Comparison of ENCODE assay signal across 8 cellular contexts in genomic region chr1:114979278-114979891, GRCh38. TPM values are rescaled to one million over a fixed set of nuclear protein-coding genes. Genes with fewer than 3 reads are reported as not detected.
DNase-seq lines count a peak whose midpoint lies in the region; ATAC-seq and TF ChIP-seq lines count a peak whose summit lies in the region.

No MANE protein-coding gene starts in this region.

- no peaks in the 10 kb centered on the region for H4K20me1 ChIP-seq in GM23248 (ENCODE audit: insufficient read depth)

- H3K4me3 ChIP-seq in BJ (ENCODE audit: low read depth, low read length), result no peak overlapping the region
- H3K4me3 ChIP-seq in GM23248, result no peak overlapping the region
- H3K4me3 ChIP-seq in effector memory CD4-positive, alpha-beta T cell (ENCODE audit: insufficient read depth, low read depth, low read length, poor library complexity, severe bottlenecking), result no peak overlapping the region

- H3K79me2 ChIP-seq in GM23248 (ENCODE audit: insufficient read depth), result no peaks in the 10 kb centered on the region

- no peak for ATAC-seq in HG02759 (IDR thresholded peaks at IDR 0.05; ENCODE audit: unreplicated experiment)

- CTCF ChIA-PET in BJ (lab: Yijun Ruan, JAX), result interaction anchor here (0.7 to 2.2 kb wide), 8 partner anchors 9 to 490 kb away, joined by 3 to 38 read pairs (median 3); no protein-coding TSS in a partner anchor

- TF ChIP-seq CTCF in BJ (IDR thresholded peaks at IDR 0.05; ENCODE audit: insufficient read depth, low read depth, low read length), result peak; percentile 62

- H3F3A ChIP-seq in GM23248 (ENCODE audit: insufficient read depth), result no peaks in the 10 kb centered on the region

- DNase-seq in BJ (ENCODE audit: low read depth), result no peak
- DNase-seq in GM23248, result peak; percentile 47
- DNase-seq in NCI-H446 treated with DMSO at 0.1 percent for 48 hours (lab: John Stamatoyannopoulos, UW), result peak; percentile 9
- DNase-seq in activated CD4-positive, alpha-beta T cell treated with anti-CD3 and anti-CD28 coated beads, Interleukin-2, amount 50 U/mL, for 48 hours, result peak; percentile 71 to 75
- peak; percentile 29 to 59 (median 35) for DNase-seq in effector memory CD4-positive, alpha-beta T cell
- DNase-seq in midbrain (lab: John Stamatoyannopoulos, UW), result peak; percentile 47
- peak; percentile 47 for DNase-seq in stimulated activated CD8-positive, alpha-beta memory T cell treated with anti-CD3 and anti-CD28 coated beads, Interleukin-4, amount 100 ng/mL, for 24 hours (ENCODE audit: low read depth)

- H3K27me3 ChIP-seq in BJ (ENCODE audit: control insufficient read depth, insufficient read depth, low read length) (peaks cover 3% of the 10 kb centered on the region; the same call in 1 of the 2 replicates), GM23248 (replicated peaks; ENCODE audit: insufficient read depth) (no peaks in the 10 kb centered on the region)
- H3K27me3 ChIP-seq in effector memory CD4-positive, alpha-beta T cell (replicated peaks; ENCODE audit: control insufficient read depth, insufficient read depth, low read length, poor library complexity, severe bottlenecking), result no peaks in the 10 kb centered on the region

- POLR2A ChIA-PET in BJ (lab: Charles Lee), result no interaction called here

- WGBS in GM23248 (ENCODE audit: low coverage in 1 of 2, low lambda C conversion rate in 2 of 2, missing lambda C conversion rate in 2 of 2), 2 experiments, result 28 to 30% methylated on average over 4 of the region's 4 CpGs

- H3K27ac ChIP-seq in GM23248, result no peak overlapping the region
- H3K27ac ChIP-seq in effector memory CD4-positive, alpha-beta T cell (ENCODE audit: insufficient read depth, low read length, poor library complexity, severe bottlenecking), result no peak overlapping the region

- H3K9me3 ChIP-seq in GM23248 (ENCODE audit: low read depth), result no peaks in the 10 kb centered on the region
- no peaks in the 10 kb centered on the region for H3K9me3 ChIP-seq in effector memory CD4-positive, alpha-beta T cell (ENCODE audit: control insufficient read depth, low read length)

- H3K4me1 ChIP-seq in GM23248 (ENCODE audit: insufficient read depth), result no peaks in the 10 kb centered on the region
- no peaks in the 10 kb centered on the region for H3K4me1 ChIP-seq in effector memory CD4-positive, alpha-beta T cell (ENCODE audit: control insufficient read depth, insufficient read depth, low read length, poor library complexity, severe bottlenecking)

- no peak overlapping the region for H3K9ac ChIP-seq in GM23248

- in situ Hi-C loops in GM23248 (cut with MboI), result loop anchor here (10.0 kb wide), 2 partner anchors 135 to 625 kb away; no protein-coding TSS in a partner anchor

- H2AFZ ChIP-seq in GM23248, result no peak overlapping the region

- H3K36me3 ChIP-seq in BJ (ENCODE audit: control insufficient read depth, insufficient read depth, low read length) (no peaks in the 10 kb centered on the region), GM23248 (ENCODE audit: low read depth) (no peaks in the 10 kb centered on the region)
- H3K36me3 ChIP-seq in effector memory CD4-positive, alpha-beta T cell (ENCODE audit: control insufficient read depth, insufficient read depth, low read length), result no peaks in the 10 kb centered on the region

- no peak overlapping the region for H3K4me2 ChIP-seq in GM23248 (ENCODE audit: unreplicated experiment)

- H3K9me2 ChIP-seq in GM23248 (ENCODE audit: insufficient read depth), result no peaks in the 10 kb centered on the region

RNA-seq across cellular contexts. Expression of gene TSHB, which starts 50.2 kb away (rescaled TPM):
- polyA plus RNA-seq in BJ (2011; rRNA removed) (not detected in 2 replicates), GM23248 (2016; fragmentation: Nextera tagmentation; extraction: Ambion mirVana) (not detected in 2 replicates)
- not detected in 2 replicates for polyA minus RNA-seq in BJ (2011; rRNA and poly(A)+ RNA removed)
- total RNA-seq in GM23248 (2014; rRNA removed; shearing (Covaris generic)), result not detected in 2 replicates
